28 cellular contexts compared by ENCODE assay signal in the genomic region with DNA sequence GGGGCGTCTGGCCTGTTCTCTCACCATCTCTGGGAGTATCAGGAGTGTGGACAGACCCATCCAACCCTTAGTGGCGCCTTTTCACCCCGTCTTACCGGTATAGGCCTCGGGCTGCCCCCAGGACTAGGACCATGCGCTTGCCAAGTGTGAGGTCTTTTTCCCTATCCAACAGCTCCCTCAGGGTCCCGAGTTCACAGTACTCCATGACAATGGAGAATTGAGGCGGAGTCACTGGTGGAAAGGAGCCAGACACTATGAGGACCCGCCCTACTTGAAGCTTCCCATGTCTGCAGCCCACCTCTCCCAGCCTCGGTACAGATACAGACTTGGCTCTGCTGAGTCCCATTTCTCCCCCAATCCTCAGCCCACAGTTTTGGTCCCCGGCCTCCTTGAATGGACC. TPM values are rescaled to one million over a fixed set of nuclear protein-coding genes. Genes with fewer than 3 reads are reported as not detected.
"Had no signal": no experiment of that assay in that cellular context is flagged by ENCODE, and none has a peak within 500 bp of the region (broad histone marks: within the 10 kb centered on the region; RNA-seq: fewer than 3 reads in every experiment).

No MANE protein-coding gene starts in this region.

- H3K4me3 ChIP-seq: breast epithelium, MG63, SJCRH30 had no signal

- H3K36me3 ChIP-seq: breast epithelium, MG63, SJCRH30 had no signal

- H3K9ac ChIP-seq: KMS-11, SK-N-SH had no signal

- H3K9me3 Mint-ChIP-seq: activated T-cell treated with anti-CD3 and anti-CD28 coated beads, Interleukin-2, amount 50 U/mL, for 72 hours; activated T-helper 2 cell treated with anti-CD3 and anti-CD28 coated beads, Interferon-gamma antibody, Interleukin-2, Interleukin-4, amounts not matched to agents 10 μg/mL and 5 μg/mL and 100 μg/mL, durations not matched to agents 14 hours and 24 hours and 36 hours; T-helper 2 cell treated with Interferon-gamma antibody and Interleukin-4, amounts not matched to agents 5 μg/mL and 100 μg/mL, for 36 hours had no signal

- H3K27ac Mint-ChIP-seq: activated CD8-positive, alpha-beta T cell treated with anti-CD3 and anti-CD28 coated beads, Interleukin-2, amount 10 ng/mL, durations not matched to agents 7 days and 5 days; activated T-cell treated with anti-CD3 and anti-CD28 coated beads, Interleukin-2, amount 50 U/mL, for 72 hours; activated T-helper 2 cell treated with anti-CD3 and anti-CD28 coated beads, Interferon-gamma antibody, Interleukin-2, Interleukin-4, amounts not matched to agents 10 μg/mL and 5 μg/mL and 100 μg/mL, durations not matched to agents 14 hours and 24 hours and 36 hours; T-helper 2 cell treated with Interferon-gamma antibody and Interleukin-4, amounts not matched to agents 5 μg/mL and 100 μg/mL, for 36 hours had no signal

- H3K27me3 ChIP-seq: breast epithelium, MG63, SJCRH30 had no signal

- H3K4me2 ChIP-seq: KMS-11, SK-N-SH had no signal

- H3K9me3 ChIP-seq: breast epithelium, MG63, SJCRH30, SK-N-SH had no signal

- DNase-seq: activated CD4-positive, alpha-beta T cell treated with anti-CD3 and anti-CD28 coated beads for 48 hours; activated CD4-positive, alpha-beta T cell treated with anti-CD3 and anti-CD28 coated beads, Interleukin-2, amount 50 U/mL, for 4 hours; activated CD4-positive, CD25-positive, alpha-beta regulatory T cell treated with anti-CD3 and anti-CD28 coated beads, Interleukin-2, amount 50 U/mL, for 72 hours; activated CD8-positive, alpha-beta T cell treated with anti-CD3 and anti-CD28 coated beads, Interleukin-2, amount 10 ng/mL, durations not matched to agents 7 days and 5 days; activated gamma-delta T cell treated with Interleukin-2 at 50 U/mL for 16 hours; activated naive CD4-positive, alpha-beta T cell treated with anti-CD3 and anti-CD28 coated beads, Interleukin-2, amount 50 U/mL, for 16 hours; activated T-cell treated with anti-CD3 and anti-CD28 coated beads, Interleukin-2, amount 50 U/mL, for 72 hours; aorta; MG63; MV-4-11; NCI-H1092 treated with DMSO at 0.1 percent for 48 hours; NCI-H1417 treated with DMSO at 0.1 percent for 48 hours; NCI-H1694; NCI-H2029; NCI-H510A treated with DMSO at 0.1 percent for 48 hours; NCI-H69; NK-92 treated with Interleukin-12 subunit alpha and Interleukin-12 subunit beta, amount 100 ng/mL, for 24 hours; OCI-M1; Right ventricle myocardium superior; RPMI8226; SJCRH30; SK-N-SH; SW 1271 had no signal

- H3K27ac ChIP-seq: breast epithelium, KMS-11, SJCRH30 had no signal

- H3K4me1 ChIP-seq: breast epithelium had no signal

- H3K4me3 Mint-ChIP-seq: activated CD8-positive, alpha-beta T cell treated with anti-CD3 and anti-CD28 coated beads, Interleukin-2, amount 10 ng/mL, durations not matched to agents 7 days and 5 days; activated T-cell treated with anti-CD3 and anti-CD28 coated beads, Interleukin-2, amount 50 U/mL, for 72 hours; T-helper 2 cell treated with Interferon-gamma antibody and Interleukin-4, amounts not matched to agents 5 μg/mL and 100 μg/mL, for 36 hours had no signal

- ATAC-seq: activated CD8-positive, alpha-beta T cell treated with anti-CD3 and anti-CD28 coated beads, Interleukin-2, amount 10 ng/mL, durations not matched to agents 7 days and 5 days; activated T-cell treated with anti-CD3 and anti-CD28 coated beads, Interleukin-2, amount 50 U/mL, for 72 hours; Panc1 had no signal

RNA-seq across cellular contexts. Expression of gene MLKL, which starts 18.1 kb away (rescaled TPM):
- total RNA-seq: SJCRH30 had no signal
